23 cellular contexts compared by ENCODE assay signal in the genomic region with DNA sequence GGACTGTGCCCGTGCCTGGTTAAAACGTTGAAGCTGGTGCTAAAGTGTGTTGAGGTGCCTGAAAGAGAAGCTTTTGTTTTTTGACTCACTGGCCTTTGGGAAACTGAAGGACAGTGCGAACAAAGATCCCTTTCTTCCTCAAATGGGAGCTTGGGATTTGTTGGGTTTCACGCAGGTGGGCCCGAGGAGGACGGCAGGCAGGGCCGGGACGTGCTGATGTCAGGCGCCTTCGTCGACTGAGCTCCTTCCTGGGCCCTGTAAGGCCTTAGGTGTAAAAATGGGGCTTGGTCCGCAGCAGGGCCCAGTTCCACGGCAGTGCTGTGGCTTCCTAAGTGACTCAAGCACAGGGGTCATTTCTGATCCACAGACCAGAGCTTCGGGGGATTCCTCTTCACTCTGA.
"Had no signal": no experiment of that assay in that cellular context is flagged by ENCODE, and none has a peak within 500 bp of the region (broad histone marks: within the 10 kb centered on the region; RNA-seq: fewer than 3 reads in every experiment).

No MANE protein-coding gene starts in this region.

- ATAC-seq: activated CD4-positive, alpha-beta T cell treated with anti-CD3 and anti-CD28 coated beads for 36 hours; activated naive CD4-positive, alpha-beta T cell treated with anti-CD3 and anti-CD28 coated beads, Interleukin-2, amount 50 U/mL, for 72 hours; activated T-cell treated with anti-CD3 and anti-CD28 coated beads, Interleukin-2, amount 50 U/mL, for 72 hours; foreskin keratinocyte; heart left ventricle; left colon; naive thymus-derived CD4-positive, alpha-beta T cell; psoas muscle; stimulated activated naive CD8-positive, alpha-beta T cell treated with anti-CD3 and anti-CD28 coated beads, Interleukin-15, Interleukin-2, amounts not matched to agents 100 U/mL and 50 U/mL, for 24 hours had no signal

- H3K4me1 Mint-ChIP-seq: activated CD4-positive, alpha-beta T cell treated with anti-CD3 and anti-CD28 coated beads for 36 hours; memory B cell had no signal

- H3K9me3 Mint-ChIP-seq: activated naive CD4-positive, alpha-beta T cell treated with anti-CD3 and anti-CD28 coated beads, Interleukin-2, amount 50 U/mL, for 72 hours; activated T-cell treated with anti-CD3 and anti-CD28 coated beads, Interleukin-2, amount 50 U/mL, for 72 hours; immature natural killer cell; memory B cell; naive thymus-derived CD4-positive, alpha-beta T cell; T-helper 2 cell treated with Interferon-gamma antibody and Interleukin-4, amounts not matched to agents 5 μg/mL and 100 μg/mL, for 36 hours had no signal

- H3K27me3 Mint-ChIP-seq: activated CD4-positive, alpha-beta T cell treated with anti-CD3 and anti-CD28 coated beads for 36 hours; memory B cell; naive thymus-derived CD4-positive, alpha-beta T cell had no signal

- H3K4me3 Mint-ChIP-seq: activated CD4-positive, alpha-beta T cell treated with anti-CD3 and anti-CD28 coated beads for 36 hours; activated T-cell treated with anti-CD3 and anti-CD28 coated beads, Interleukin-2, amount 50 U/mL, for 72 hours; immature natural killer cell; memory B cell; naive thymus-derived CD4-positive, alpha-beta T cell; T-helper 2 cell treated with Interferon-gamma antibody and Interleukin-4, amounts not matched to agents 5 μg/mL and 100 μg/mL, for 36 hours had no signal

- H3K27ac Mint-ChIP-seq: activated CD4-positive, alpha-beta T cell treated with anti-CD3 and anti-CD28 coated beads for 36 hours; activated naive CD4-positive, alpha-beta T cell treated with anti-CD3 and anti-CD28 coated beads, Interleukin-2, amount 50 U/mL, for 72 hours; activated T-cell treated with anti-CD3 and anti-CD28 coated beads, Interleukin-2, amount 50 U/mL, for 72 hours; immature natural killer cell; memory B cell; naive thymus-derived CD4-positive, alpha-beta T cell; T-helper 2 cell treated with Interferon-gamma antibody and Interleukin-4, amounts not matched to agents 5 μg/mL and 100 μg/mL, for 36 hours had no signal

- DNase-seq: activated CD4-positive, alpha-beta T cell treated with anti-CD3 and anti-CD28 coated beads for 36 hours; activated CD4-positive, alpha-beta T cell treated with anti-CD3 and anti-CD28 coated beads, Interleukin-2, amount 50 U/mL, for 4 hours; activated CD4-positive, CD25-positive, alpha-beta regulatory T cell; activated naive CD4-positive, alpha-beta T cell; activated T-cell treated with anti-CD3 and anti-CD28 coated beads for 4 hours; activated T-cell treated with anti-CD3 and anti-CD28 coated beads, Interleukin-2, amount 50 U/mL, for 72 hours; dermis blood vessel endothelial cell; effector CD4-positive, alpha-beta T cell; foreskin keratinocyte; immature natural killer cell; left colon; midbrain; naive thymus-derived CD4-positive, alpha-beta T cell; stimulated activated CD4-positive, alpha-beta T cell treated with anti-CD3 and anti-CD28 coated beads, Interleukin-12 subunit alpha, Interleukin-12 subunit beta, amount 100 ng/mL, for 4 hours; stimulated activated CD4-positive, alpha-beta T cell treated with anti-CD3 and anti-CD28 coated beads, Interleukin-4, amount 100 ng/mL, for 1 hour; stimulated activated naive CD8-positive, alpha-beta T cell treated with anti-CD3 and anti-CD28 coated beads, Interleukin-15, Interleukin-2, amounts not matched to agents 100 U/mL and 50 U/mL, for 24 hours; testis; transverse colon had no signal

- H3K36me3 Mint-ChIP-seq: activated naive CD4-positive, alpha-beta T cell treated with anti-CD3 and anti-CD28 coated beads, Interleukin-2, amount 50 U/mL, for 72 hours; immature natural killer cell had no signal
